In genomic region chr3:16481570-16481897, GRCh38 we compare ENCODE assay signal across 1 cellular context.
TF ChIP-seq lines count a peak whose summit lies in the region.

No MANE protein-coding gene starts in this region.

TF ChIP-seq in H1, 55 proteins besides CTCF, POLR2A, EP300 and RAD21:
- TF ChIP-seq PHF8 (conservative IDR thresholded peaks at IDR 0.05; ENCODE audit: low read depth, low read length) (no peak), SP2 (IDR thresholded peaks at IDR 0.05; ENCODE audit: low read length) (no peak), TAF1 (IDR thresholded peaks at IDR 0.05; ENCODE audit: low read depth, low read length) (no peak), RXRA (IDR thresholded peaks at IDR 0.05; ENCODE audit: insufficient read depth, low read depth, low read length) (no peak)
TF ChIP-seq in H1: peak in this region for 0.
